ENCODE assay signal across 27 cellular contexts in the genomic region with DNA sequence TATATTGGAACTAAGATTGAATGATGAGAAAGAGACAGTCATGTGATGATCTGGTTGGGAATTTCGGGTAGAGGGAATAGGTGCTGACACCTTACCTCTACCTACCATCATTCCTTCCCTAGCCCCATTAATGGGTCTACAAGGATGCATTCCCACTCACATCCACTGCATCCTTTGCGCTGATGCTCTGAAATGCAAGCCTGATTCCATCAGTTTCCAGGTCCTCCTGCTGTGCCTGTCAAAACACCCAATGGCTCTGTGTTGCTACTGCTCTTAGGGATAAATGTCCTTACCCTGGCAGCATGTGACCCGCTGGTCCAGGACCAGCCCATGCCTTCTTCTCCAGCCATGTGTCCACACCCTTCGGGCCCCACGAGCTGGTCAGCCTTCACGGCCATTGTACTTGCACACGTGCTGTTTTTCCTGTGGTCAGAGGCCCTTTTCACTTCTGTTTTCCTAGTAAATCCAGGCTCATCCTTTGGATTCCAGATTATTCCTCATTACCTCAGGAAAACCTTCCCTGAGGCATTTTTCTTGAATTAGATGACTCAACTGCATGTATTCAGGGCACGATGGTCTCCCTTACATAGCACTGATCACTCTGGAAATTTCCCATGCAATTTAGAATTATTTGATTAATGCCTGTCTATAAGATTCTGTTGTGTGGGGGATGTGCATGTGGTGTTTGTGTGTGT.
DNase-seq lines count a peak whose midpoint lies in the region; ATAC-seq and TF ChIP-seq lines count a peak whose summit lies in the region.
"Had no signal": no experiment of that assay in that cellular context is flagged by ENCODE, and none has a peak within 500 bp of the region (broad histone marks: within the 10 kb centered on the region; RNA-seq: fewer than 3 reads in every experiment).

No MANE protein-coding gene starts in this region.

- no peaks in the 10 kb centered on the region for H3K9me3 Mint-ChIP-seq in Calu3 (ENCODE audit: low read depth, unreplicated experiment)
- H3K9me3 Mint-ChIP-seq: CD8-positive, alpha-beta T cell had no signal

- H3K18ac ChIP-seq in neuronal stem cell (ENCODE audit: low read length): peak overlapping the region; percentile 70
- H3K18ac ChIP-seq in mesendoderm (ENCODE audit: low read length): no peak overlapping the region

- H2AFZ ChIP-seq in neuronal stem cell (ENCODE audit: low read length): no peak overlapping the region
- H2AFZ ChIP-seq: GM23338, PC-9 had no signal

- H2BK5ac ChIP-seq in neuronal stem cell (ENCODE audit: low read length): peak overlapping the region; percentile 17
- H2BK5ac ChIP-seq in mesendoderm (ENCODE audit: low read length): no peak overlapping the region

- no peak overlapping the region for H3K4ac ChIP-seq in neuronal stem cell (ENCODE audit: low read length)
- H3K4ac ChIP-seq in mesendoderm (ENCODE audit: low read depth, low read length): no peak overlapping the region

- H3K79me1 ChIP-seq in neuronal stem cell (ENCODE audit: low read depth, low read length): no peaks in the 10 kb centered on the region
- H3K79me1 ChIP-seq in mesendoderm (ENCODE audit: low read length): no peaks in the 10 kb centered on the region

- CTCF ChIA-PET in Calu3 (lab: Charles Lee): no interaction called here

- intact Hi-C loops in Calu3 (cut with micrococcal nuclease; ENCODE audit: unreplicated experiment): loop anchor here (10.0 kb wide), 1 partner anchor 63 kb away; no protein-coding TSS in a partner anchor

- H2BK120ac ChIP-seq in neuronal stem cell (ENCODE audit: low read depth, low read length): no peak overlapping the region
- no peak overlapping the region for H2BK120ac ChIP-seq in mesendoderm (ENCODE audit: low read depth, low read length)

- no peaks in the 10 kb centered on the region for H3K27me3 Mint-ChIP-seq in Calu3 (ENCODE audit: unreplicated experiment)

- no peak overlapping the region for H4K5ac ChIP-seq in mesendoderm (ENCODE audit: low read length)

- no peak for TF ChIP-seq CTCF in Calu3 (IDR thresholded peaks at IDR 0.05; ENCODE audit: unreplicated experiment)
- no peak for TF ChIP-seq CTCF in RWPE2 (IDR thresholded peaks at IDR 0.05; ENCODE audit: poor library complexity, severe bottlenecking)

- H3K36me3 ChIP-seq in RWPE2 (ENCODE audit: low read depth) (no peaks in the 10 kb centered on the region), neuronal stem cell (replicated peaks in 1 of 2; ENCODE audit: control insufficient read depth in 2 of 2, insufficient read depth in 2 of 2, low read length in 2 of 2) (no peaks in the 10 kb centered on the region), mesendoderm (ENCODE audit: control insufficient read depth, insufficient read depth, low read length) (no peaks in the 10 kb centered on the region)
- H3K36me3 ChIP-seq: HAP-1 had no signal

- peak overlapping the region; percentile 29 for H3K27ac Mint-ChIP-seq in Calu3 (ENCODE audit: unreplicated experiment)
- H3K27ac Mint-ChIP-seq: B cell; CD8-positive, alpha-beta T cell; GM23338; HFFc6 had no signal

- no peak overlapping the region for H3K14ac ChIP-seq in neuronal stem cell (ENCODE audit: low read length)

- H2BK15ac ChIP-seq in neuronal stem cell (ENCODE audit: low read length) (peak overlapping the region; percentile 21), mesendoderm (replicated peaks; ENCODE audit: low read depth) (no peak overlapping the region)

- no peak overlapping the region for H4K91ac ChIP-seq in neuronal stem cell (ENCODE audit: low read depth, low read length, poor library complexity)

- H3K4me1 ChIP-seq in RWPE2 (ENCODE audit: insufficient read depth, poor library complexity, severe bottlenecking) (no peaks in the 10 kb centered on the region), neuronal stem cell (ENCODE audit: control insufficient read depth in 2 of 2, insufficient read depth in 1 of 2, low read depth in 1 of 2, low read length in 2 of 2) (peaks cover 0 to 9% of the 10 kb centered on the region in 2 donors), mesendoderm (ENCODE audit: control insufficient read depth, low read depth, low read length) (no peaks in the 10 kb centered on the region)
- H3K4me1 ChIP-seq: Caco-2, HAP-1 had no signal

- H3K23ac ChIP-seq in neuronal stem cell (ENCODE audit: low read depth, low read length, poor library complexity) (no peak overlapping the region), mesendoderm (ENCODE audit: low read length) (no peak overlapping the region)

- no peak for DNase-seq in Calu3
- no peak for DNase-seq in RWPE2 (ENCODE audit: low spot score)
- peak; percentile 41 for DNase-seq in glomerular visceral epithelial cell (ENCODE audit: extremely low spot score)
- no peak for DNase-seq in neuronal stem cell (ENCODE audit: low spot score)
- no peak for DNase-seq in NCI-H82 (lab: John Stamatoyannopoulos, UW)
- no peak for DNase-seq in activated CD4-positive, alpha-beta T cell treated with anti-CD3 and anti-CD28 coated beads, Interleukin-2, amount 50 U/mL, for 1 hour
- DNase-seq in mesendoderm: no peak
- DNase-seq: Caco-2; CD8-positive, alpha-beta T cell; DMS 273 treated with DMSO at 0.1 percent for 48 hours; DMS79 treated with DMSO at 0.1 percent for 48 hours; HFFc6; Karpas-422; NCI-H1436; NCI-H187 treated with DMSO at 0.1 percent for 48 hours; NCI-H2107; NCI-H524; SHP77 treated with DMSO at 0.1 percent for 48 hours had no signal

- H3K4me2 ChIP-seq in neuronal stem cell (ENCODE audit: insufficient read depth, low read length, poor library complexity, severe bottlenecking): no peak overlapping the region
- no peak overlapping the region for H3K4me2 ChIP-seq in mesendoderm (ENCODE audit: low read length)
- H3K4me2 ChIP-seq: GM23338, PC-9 had no signal

- no TSS peak for BruUV-seq in Calu3 (replicated peaks; lab: Mats Ljungman, UMichigan)

- peak overlapping the region; percentile 61 for H3K9ac ChIP-seq in neuronal stem cell (ENCODE audit: low read depth, low read length, poor library complexity)
- no peak overlapping the region for H3K9ac ChIP-seq in mesendoderm (ENCODE audit: low read length)

- H3K4me3 ChIP-seq in RWPE2 (ENCODE audit: severe bottlenecking) (no peak overlapping the region), neuronal stem cell (ENCODE audit: low read length in 2 of 2) (no peak overlapping the region), mesendoderm (ENCODE audit: low read length) (no peak overlapping the region)
- H3K4me3 ChIP-seq: GM23338, HAP-1, PC-9, SK-N-MC had no signal

- no peak overlapping the region for H3K27ac ChIP-seq in RWPE2 (ENCODE audit: poor library complexity, severe bottlenecking)
- no peak overlapping the region for H3K27ac ChIP-seq in neuronal stem cell (replicated peaks; ENCODE audit: low read length)
- no peak overlapping the region for H3K27ac ChIP-seq in mesendoderm (ENCODE audit: low read depth, low read length)
- H3K27ac ChIP-seq: 22Rv1, HL-60, PC-9, RWPE1, SK-N-MC had no signal

- H3K36me3 Mint-ChIP-seq in Calu3 (ENCODE audit: insufficient read depth, unreplicated experiment): no peaks in the 10 kb centered on the region
- H3K36me3 Mint-ChIP-seq: CD8-positive, alpha-beta T cell had no signal

- no peak overlapping the region for H2BK12ac ChIP-seq in neuronal stem cell (ENCODE audit: low read length)

- no CpG with 5 or more reads among the region's 8 CpGs for WGBS in neuronal stem cell (ENCODE audit: extremely low coverage in 2 of 2, insufficient read length in 2 of 2, insufficient replicate concordance in 1 of 2), 2 donors
- WGBS in mesendoderm (ENCODE audit: extremely low coverage, insufficient coverage, low lambda C conversion rate): no CpG with 5 or more reads among the region's 8 CpGs

- H3K56ac ChIP-seq in mesendoderm (ENCODE audit: low read length): no peak overlapping the region

- H3K4me1 Mint-ChIP-seq in Calu3 (ENCODE audit: low read depth, unreplicated experiment): peaks cover 9% of the 10 kb centered on the region
- H3K4me1 Mint-ChIP-seq: B cell had no signal

- H3K79me2 ChIP-seq in mesendoderm (ENCODE audit: control insufficient read depth, insufficient read depth, low read length): no peaks in the 10 kb centered on the region

- no peaks in the 10 kb centered on the region for H3K27me3 ChIP-seq in RWPE2 (ENCODE audit: insufficient read depth, poor library complexity, severe bottlenecking)
- peaks cover 0 to 10% (median 0%) of the 10 kb centered on the region in 3 experiments for H3K27me3 ChIP-seq in neuronal stem cell (ENCODE audit: control insufficient read depth in 3 of 3, insufficient read depth in 3 of 3, low read depth in 1 of 3, low read length in 3 of 3)
- H3K27me3 ChIP-seq in mesendoderm (ENCODE audit: insufficient read depth, low read length, poor library complexity): no peaks in the 10 kb centered on the region

- peak; percentile 31; the same call in 1 of the 3 replicates for ATAC-seq in RWPE2 (ENCODE audit: low read depth)
- no peak for ATAC-seq in GM18870 (IDR thresholded peaks at IDR 0.05; ENCODE audit: unreplicated experiment)
- ATAC-seq: CD8-positive, alpha-beta T cell had no signal

- H3K4me3 Mint-ChIP-seq in Calu3 (ENCODE audit: low read depth, unreplicated experiment): no peak overlapping the region
- H3K4me3 Mint-ChIP-seq: B cell; CD8-positive, alpha-beta T cell; GM23338; HFFc6 had no signal

- no peaks in the 10 kb centered on the region for H3K9me3 ChIP-seq in RWPE2 (ENCODE audit: severe bottlenecking)
- H3K9me3 ChIP-seq in neuronal stem cell (replicated peaks in 1 of 2; ENCODE audit: control insufficient read depth in 2 of 2, insufficient read depth in 1 of 2, low read depth in 1 of 2, low read length in 2 of 2): peaks cover 3% of the 10 kb centered on the region in 2 donors
- H3K9me3 ChIP-seq: Caco-2, HAP-1 had no signal

- H2AK5ac ChIP-seq in neuronal stem cell (ENCODE audit: low read depth, low read length): no peak overlapping the region
- H2AK5ac ChIP-seq in mesendoderm (ENCODE audit: low read length): no peak overlapping the region

- H4K8ac ChIP-seq in neuronal stem cell (ENCODE audit: low read depth, low read length) (no peak overlapping the region), mesendoderm (ENCODE audit: low read depth, low read length) (no peak overlapping the region)
